ENCODE assay signal across 20 cellular contexts in genomic region chr3:169311366-169311765, GRCh38.
DNase-seq lines count a peak whose midpoint lies in the region; FAIRE-seq and TF ChIP-seq lines count a peak whose summit lies in the region.
"Had no signal": no experiment of that assay in that cellular context is flagged by ENCODE, and none has a peak within 500 bp of the region (broad histone marks: within the 10 kb centered on the region; RNA-seq: fewer than 3 reads in every experiment).

No MANE protein-coding gene starts in this region.

- no peaks in the 10 kb centered on the region for H3K4me1 ChIP-seq in kidney (ENCODE audit: control insufficient read depth in 1 of 2, insufficient read depth in 1 of 2, low read depth in 1 of 2, low read length in 2 of 2)
- H3K4me1 ChIP-seq: HAP-1 had no signal

- FAIRE-seq in kidney (lab: Jason Lieb, UNC) = peak; percentile 8
- FAIRE-seq: A204.1, GM12878 had no signal

- CTCF ChIA-PET in RWPE1 (lab: Yijun Ruan, JAX) = interaction anchor here (0.6 to 0.8 kb wide), 2 partner anchors 14 to 34 kb away, joined by 3 read pairs; no protein-coding TSS in a partner anchor

- TF ChIP-seq CTCF in cardiac fibroblast (IDR thresholded peaks at IDR 0.05; ENCODE audit: low read depth, low read length) (no peak), kidney (IDR thresholded peaks at IDR 0.05; ENCODE audit: borderline replicate concordance, extremely low read depth, insufficient read depth) (no peak), RWPE1 (conservative IDR thresholded peaks at IDR 0.05; ENCODE audit: low read depth) (no peak)

- intact Hi-C loops in kidney (cut with DNase I) = no loop called here

- no peak overlapping the region for H3K27ac ChIP-seq in kidney (ENCODE audit: low read depth in 2 of 2, low read length in 2 of 2)
- no peak overlapping the region for H3K27ac ChIP-seq in RWPE1
- H3K27ac ChIP-seq: GM23248 had no signal

- no peak overlapping the region for H3K9ac ChIP-seq in kidney (ENCODE audit: low read length in 2 of 2)
- H3K9ac ChIP-seq: GM23248 had no signal

- POLR2A ChIA-PET in RWPE1 (lab: Yijun Ruan, JAX; ENCODE audit: low non-redundant PET) = no interaction called here

- peak; percentile 31 for DNase-seq in KG1 (lab: John Stamatoyannopoulos, UW)
- DNase-seq in cardiac fibroblast (ENCODE audit: low read depth in 2 of 2) = peak; percentile 9 to 20
- DNase-seq in kidney = no peak
- DNase-seq in SIG-M5 treated with dmso at 0.1 percent for 504 hours (lab: John Stamatoyannopoulos, UW; ENCODE audit: unreplicated experiment) = no peak
- no peak for DNase-seq in amygdala (lab: John Stamatoyannopoulos, UW)
- no peak for DNase-seq in RWPE1 (ENCODE audit: low spot score)
- DNase-seq: ACHN; BE2C; C1 segment of cervical spinal cord; CD4-positive, CD25-positive, alpha-beta regulatory T cell; CD8-positive, alpha-beta memory T cell; COR-L47; DMS 273 treated with DMSO at 0.1 percent for 48 hours; DMS53; DND-41; EL; GM23248 had no signal

- H3K4me3 ChIP-seq in cardiac fibroblast (replicated peaks in 1 of 2; ENCODE audit: low read depth in 2 of 2, low read length in 2 of 2) (no peak overlapping the region), kidney (ENCODE audit: low read length in 2 of 2) (no peak overlapping the region)
- H3K4me3 ChIP-seq: GM12878, GM23248, HAP-1 had no signal

- H3K9me3 ChIP-seq in kidney (ENCODE audit: control insufficient read depth in 1 of 2, low read length in 2 of 2) = no peaks in the 10 kb centered on the region
- H3K9me3 ChIP-seq: BE2C, HAP-1 had no signal

- no peaks in the 10 kb centered on the region for H3K36me3 ChIP-seq in kidney (ENCODE audit: control insufficient read depth in 1 of 2, insufficient read depth in 2 of 2, low read length in 2 of 2)
- H3K36me3 ChIP-seq: BE2C, HAP-1 had no signal

Comparison
In these comparisons a context has a peak if more than half of its experiments do, and no peak if none do; other contexts are left out.
1. DNase-seq: peak in KG1 (single experiment) and cardiac fibroblast (2 of 2); none in kidney (single experiment), SIG-M5 treated with dmso at 0.1 percent for 504 hours (single experiment), amygdala (0 of 56) and RWPE1 (single experiment).